In genomic region chr7:46930336-46930735, GRCh38 we compare ENCODE assay signal across 11 cellular contexts.
DNase-seq lines count a peak whose midpoint lies in the region; ATAC-seq and TF ChIP-seq lines count a peak whose summit lies in the region.
"Had no signal": no experiment of that assay in that cellular context is flagged by ENCODE, and none has a peak within 500 bp of the region (broad histone marks: within the 10 kb centered on the region; RNA-seq: fewer than 3 reads in every experiment).

No MANE protein-coding gene starts in this region.

- peaks cover 19% of the 10 kb centered on the region for H3K36me3 Mint-ChIP-seq in Calu3 (ENCODE audit: insufficient read depth, unreplicated experiment)
- H3K36me3 Mint-ChIP-seq in stimulated activated memory B cell treated with anti-CD40 and anti-IgM and Interleukin-4, amounts not matched to agents 10 μg/mL and 1 μg/mL and 100 μg/mL, for 72 hours: no peaks in the 10 kb centered on the region

- intact Hi-C loops in Calu3 (cut with micrococcal nuclease; ENCODE audit: unreplicated experiment): loop anchor here (1.0 to 10.0 kb wide), 5 partner anchors 236 to 556 kb away; no protein-coding TSS in a partner anchor

- no peaks in the 10 kb centered on the region for H3K9me3 ChIP-seq in MG63

- no peaks in the 10 kb centered on the region for H3K27me3 Mint-ChIP-seq in Calu3 (ENCODE audit: unreplicated experiment)
- no peaks in the 10 kb centered on the region for H3K27me3 Mint-ChIP-seq in stimulated activated memory B cell treated with anti-CD40 and anti-IgM and Interleukin-4, amounts not matched to agents 10 μg/mL and 1 μg/mL and 100 μg/mL, for 72 hours
- H3K27me3 Mint-ChIP-seq: type B pancreatic cell had no signal

- H3K9me3 Mint-ChIP-seq in Calu3 (ENCODE audit: low read depth, unreplicated experiment): no peaks in the 10 kb centered on the region
- no peaks in the 10 kb centered on the region for H3K9me3 Mint-ChIP-seq in stimulated activated memory B cell treated with anti-CD40 and anti-IgM and Interleukin-4, amounts not matched to agents 10 μg/mL and 1 μg/mL and 100 μg/mL, for 72 hours
- H3K9me3 Mint-ChIP-seq: T-helper 1 cell treated with Interleukin-12 subunit alpha and Interleukin-12 subunit beta and Interleukin-4 antibody, amounts not matched to agents 30 μg/mL and 1 μg/mL, for 36 hours had no signal

- H3K4me3 ChIP-seq in MG63: no peak overlapping the region
- no peak overlapping the region for H3K4me3 ChIP-seq in cardiac fibroblast (replicated peaks in 1 of 2; ENCODE audit: low read depth in 2 of 2, low read length in 2 of 2)

- no peaks in the 10 kb centered on the region for H3K27me3 ChIP-seq in MG63

- no peaks in the 10 kb centered on the region; the same call in 1 of the 2 replicates for H3K36me3 ChIP-seq in MG63

- no TSS peak for BruUV-seq in Calu3 (replicated peaks; lab: Mats Ljungman, UMichigan)

- CTCF ChIA-PET in Calu3 (lab: Charles Lee): no interaction called here

- no peak overlapping the region for H3K4me3 Mint-ChIP-seq in Calu3 (ENCODE audit: low read depth, unreplicated experiment)
- H3K4me3 Mint-ChIP-seq in stimulated activated memory B cell treated with anti-CD40 and anti-IgM and Interleukin-4, amounts not matched to agents 10 μg/mL and 1 μg/mL and 100 μg/mL, for 72 hours: no peak overlapping the region
- H3K4me3 Mint-ChIP-seq: T-helper 1 cell treated with Interleukin-12 subunit alpha and Interleukin-12 subunit beta and Interleukin-4 antibody, amounts not matched to agents 30 μg/mL and 1 μg/mL, for 36 hours; type B pancreatic cell had no signal

- peaks cover 59% of the 10 kb centered on the region for H3K4me1 Mint-ChIP-seq in Calu3 (ENCODE audit: low read depth, unreplicated experiment)
- H3K4me1 Mint-ChIP-seq in stimulated activated memory B cell treated with anti-CD40 and anti-IgM and Interleukin-4, amounts not matched to agents 10 μg/mL and 1 μg/mL and 100 μg/mL, for 72 hours: no peaks in the 10 kb centered on the region

- ATAC-seq in stimulated activated memory B cell treated with anti-CD40 and anti-IgM and Interleukin-4, amounts not matched to agents 10 μg/mL and 1 μg/mL and 100 μg/mL, for 72 hours: no peak

- TF ChIP-seq CTCF in Calu3 (IDR thresholded peaks at IDR 0.05; ENCODE audit: unreplicated experiment) (no peak), cardiac fibroblast (IDR thresholded peaks at IDR 0.05; ENCODE audit: low read depth, low read length) (no peak)

- peak; percentile 73 for DNase-seq in Calu3
- peak; percentile 91 for DNase-seq in MG63
- peak; percentile 87 to 95 for DNase-seq in cardiac fibroblast (ENCODE audit: low read depth in 2 of 2)
- peak; percentile 91 for DNase-seq in myocyte (ENCODE audit: low read depth)
- no peak for DNase-seq in NCI-H1048 (lab: John Stamatoyannopoulos, UW)
- no peak for DNase-seq in NOMO-1 (lab: John Stamatoyannopoulos, UW; ENCODE audit: unreplicated experiment in 2 of 2)
- DNase-seq in nucleus accumbens (lab: John Stamatoyannopoulos, UW): no peak
- DNase-seq: mesendoderm had no signal

- peak overlapping the region; percentile 99 for H3K27ac Mint-ChIP-seq in Calu3 (ENCODE audit: unreplicated experiment)
- no peak overlapping the region for H3K27ac Mint-ChIP-seq in stimulated activated memory B cell treated with anti-CD40 and anti-IgM and Interleukin-4, amounts not matched to agents 10 μg/mL and 1 μg/mL and 100 μg/mL, for 72 hours
- H3K27ac Mint-ChIP-seq: T-helper 1 cell treated with Interleukin-12 subunit alpha and Interleukin-12 subunit beta and Interleukin-4 antibody, amounts not matched to agents 30 μg/mL and 1 μg/mL, for 36 hours; type B pancreatic cell had no signal

Comparison
In these comparisons a context has a peak if more than half of its experiments do, and no peak if none do; other contexts are left out.
1. DNase-seq: peak in Calu3 (single experiment), MG63 (single experiment), cardiac fibroblast (2 of 2) and myocyte (single experiment); none in NCI-H1048 (single experiment), NOMO-1 (0 of 2) and nucleus accumbens (0 of 56).